ENCODE assay signal across 17 cellular contexts in genomic region chr3:99836681-99837080, GRCh38.
"Had no signal": no experiment of that assay in that cellular context is flagged by ENCODE, and none has a peak within 500 bp of the region (broad histone marks: within the 10 kb centered on the region; RNA-seq: fewer than 3 reads in every experiment).

No MANE protein-coding gene starts in this region.

- FAIRE-seq: kidney had no signal

- ATAC-seq: esophagus mucosa; gastroesophageal sphincter; natural killer cell; stimulated activated effector memory CD8-positive, alpha-beta T cell treated with anti-CD3 and anti-CD28 coated beads, Interleukin-12 subunit alpha, Interleukin-12 subunit beta, amount 100 ng/mL, for 72 hours; stimulated activated naive CD8-positive, alpha-beta T cell treated with anti-CD3 and anti-CD28 coated beads, Interleukin-15, Interleukin-2, amounts not matched to agents 100 U/mL and 50 U/mL, for 24 hours; upper lobe of right lung had no signal

- H3K9me3 ChIP-seq: gastroesophageal sphincter, right lobe of liver, tibial artery, upper lobe of right lung, vagina had no signal

- H3K4me3 ChIP-seq: gastroesophageal sphincter, right lobe of liver, tibial artery, upper lobe of right lung, vagina had no signal

- H3K27me3 ChIP-seq: gastroesophageal sphincter, right lobe of liver, tibial artery, upper lobe of right lung, vagina had no signal

- H3K4me1 ChIP-seq: right lobe of liver, vagina had no signal

- H3K36me3 ChIP-seq: right lobe of liver, tibial artery, upper lobe of right lung, vagina had no signal

- DNase-seq: effector CD4-positive, alpha-beta T cell; endodermal cell; glutamatergic neuron; immature natural killer cell; kidney; mammary epithelial cell; natural killer cell; right lobe of liver; stimulated activated CD4-positive, alpha-beta T cell treated with anti-CD3 and anti-CD28 coated beads, Interleukin-4, amount 100 ng/mL, for 1 hour; stimulated activated CD8-positive, alpha-beta memory T cell treated with anti-CD3 and anti-CD28 coated beads, Interleukin-4, amount 100 ng/mL, for 48 hours; stimulated activated naive CD8-positive, alpha-beta T cell treated with anti-CD3 and anti-CD28 coated beads, Interleukin-15, Interleukin-2, amounts not matched to agents 100 U/mL and 50 U/mL, for 24 hours; tibial artery; upper lobe of right lung had no signal

- H3K27ac ChIP-seq: gastroesophageal sphincter, right lobe of liver, tibial artery, upper lobe of right lung, vagina had no signal
